ENCODE assay signal across 9 cellular contexts in genomic region chr18:43277164-43277600, GRCh38. TPM values are rescaled to one million over a fixed set of nuclear protein-coding genes. Genes with fewer than 3 reads are reported as not detected.
DNase-seq lines count a peak whose midpoint lies in the region; ATAC-seq, FAIRE-seq and TF ChIP-seq lines count a peak whose summit lies in the region.
"Had no signal": no experiment of that assay in that cellular context is flagged by ENCODE, and none has a peak within 500 bp of the region (broad histone marks: within the 10 kb centered on the region; RNA-seq: fewer than 3 reads in every experiment).

A gene with protein sequence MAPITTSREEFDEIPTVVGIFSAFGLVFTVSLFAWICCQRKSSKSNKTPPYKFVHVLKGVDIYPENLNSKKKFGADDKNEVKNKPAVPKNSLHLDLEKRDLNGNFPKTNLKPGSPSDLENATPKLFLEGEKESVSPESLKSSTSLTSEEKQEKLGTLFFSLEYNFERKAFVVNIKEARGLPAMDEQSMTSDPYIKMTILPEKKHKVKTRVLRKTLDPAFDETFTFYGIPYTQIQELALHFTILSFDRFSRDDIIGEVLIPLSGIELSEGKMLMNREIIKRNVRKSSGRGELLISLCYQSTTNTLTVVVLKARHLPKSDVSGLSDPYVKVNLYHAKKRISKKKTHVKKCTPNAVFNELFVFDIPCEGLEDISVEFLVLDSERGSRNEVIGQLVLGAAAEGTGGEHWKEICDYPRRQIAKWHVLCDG (minus strand): TSS chr18:43277490. CDS start chr18:43277281, 209 bp downstream.

- H3K4me1 Mint-ChIP-seq in HFFc6 (ENCODE audit: low read depth): no peaks in the 10 kb centered on the region

- no peak within 1 kb of the TSS for H3K4me3 Mint-ChIP-seq in HFFc6

- no peaks in the 10 kb centered on the region for H3K27me3 ChIP-seq in neural cell (ENCODE audit: insufficient read depth, low read depth, low read length)

- H3K4me2 ChIP-seq in neural cell (ENCODE audit: low read length): peak within 1 kb of the TSS; percentile 42

- H3K9me3 Mint-ChIP-seq in HFFc6: no peaks in the 10 kb centered on the region; the same call in 1 of the 2 replicates

- H2AFZ ChIP-seq in neural cell (ENCODE audit: low read depth, low read length): peak within 1 kb of the TSS; percentile 6

- no peaks in the 10 kb centered on the region for H3K36me3 ChIP-seq in neural cell (ENCODE audit: insufficient read depth, low read length)

- ATAC-seq in HG03520 (IDR thresholded peaks at IDR 0.05; ENCODE audit: unreplicated experiment) (no peak), GM18498 (IDR thresholded peaks at IDR 0.05; ENCODE audit: unreplicated experiment) (no peak), HG02840 (IDR thresholded peaks at IDR 0.05; ENCODE audit: low FRiP score, unreplicated experiment) (no peak)

- TF ChIP-seq RAD21 in neural cell (conservative IDR thresholded peaks at IDR 0.05): peak; percentile 37

- H3K9ac ChIP-seq in neural cell (ENCODE audit: low read length): peak within 1 kb of the TSS; percentile 65

- no peaks in the 10 kb centered on the region for H4K20me1 ChIP-seq in neural cell (ENCODE audit: insufficient read depth)

- DNase-seq in HFFc6 (peak; percentile 5), NCI-H774 (lab: John Stamatoyannopoulos, UW) (peak; percentile 87), fibroblast of gingiva (ENCODE audit: low read depth) (peak; percentile 7), GM12891 (ENCODE audit: insufficient read length, low spot score) (no peak)

- H3K27ac Mint-ChIP-seq in HFFc6: no peak within 1 kb of the TSS

- no peaks in the 10 kb centered on the region for H3K36me3 Mint-ChIP-seq in HFFc6 (ENCODE audit: low read depth)

- peak within 1 kb of the TSS; percentile 65 for H3K4me3 ChIP-seq in neural cell (ENCODE audit: low read length)

- H3K9me2 ChIP-seq in neural cell (ENCODE audit: insufficient read depth, low read length): no peaks in the 10 kb centered on the region

- H3K9me3 ChIP-seq in neural cell (ENCODE audit: low read length): no peaks in the 10 kb centered on the region

- TF ChIP-seq CTCF in HFFc6 (IDR thresholded peaks at IDR 0.05) (no peak), neural cell (IDR thresholded peaks at IDR 0.05; ENCODE audit: poor library complexity, severe bottlenecking) (peak; percentile 15)

- H3F3A ChIP-seq in neural cell (ENCODE audit: insufficient read depth, low read length, poor library complexity, severe bottlenecking): no peaks in the 10 kb centered on the region

- no peak for TF ChIP-seq EP300 in neural cell (conservative IDR thresholded peaks at IDR 0.05; ENCODE audit: poor library complexity, severe bottlenecking)

- peaks cover 23% of the 10 kb centered on the region for H3K79me2 ChIP-seq in neural cell (replicated peaks; ENCODE audit: insufficient read depth, low read length)

- H3K27me3 Mint-ChIP-seq in HFFc6 (ENCODE audit: insufficient read depth): no peaks in the 10 kb centered on the region; the same call in 1 of the 2 replicates

- TF ChIP-seq POLR2A in GM12891 (IDR thresholded peaks at IDR 0.05; ENCODE audit: low read depth, low read length): no peak

- H3K27ac ChIP-seq in neural cell (ENCODE audit: low read length): peak within 1 kb of the TSS; percentile 62

- FAIRE-seq in GM12891 (lab: Jason Lieb, UNC): no peak

TF ChIP-seq in neural cell, 6 proteins besides CTCF, POLR2A, EP300 and RAD21:
- no peak for TF ChIP-seq EZH2 (IDR thresholded peaks at IDR 0.05; ENCODE audit: borderline replicate concordance, insufficient read depth, low read length, poor library complexity, severe bottlenecking)
- TF ChIP-seq SMC3 (conservative IDR thresholded peaks at IDR 0.05; ENCODE audit: poor library complexity): peak; percentile 38
- no peak for TF ChIP-seq TAF1 (IDR thresholded peaks at IDR 0.05; ENCODE audit: low read depth)
- no peak for TF ChIP-seq MXI1 (conservative IDR thresholded peaks at IDR 0.05; ENCODE audit: poor library complexity, severe bottlenecking)
- peak; percentile 92 for TF ChIP-seq REST (IDR thresholded peaks at IDR 0.05; ENCODE audit: borderline replicate concordance)
- peak; percentile 64 for TF ChIP-seq POLR2AphosphoS5 (IDR thresholded peaks at IDR 0.05)

TF ChIP-seq in GM12891, 5 proteins besides CTCF, POLR2A, EP300 and RAD21:
- no peak for TF ChIP-seq PAX5 (IDR thresholded peaks at IDR 0.05; ENCODE audit: insufficient read depth, low read length, severe bottlenecking)
- no peak for TF ChIP-seq SPI1 (IDR thresholded peaks at IDR 0.05; ENCODE audit: low read depth, low read length)
- TF ChIP-seq POLR2AphosphoS5 (IDR thresholded peaks at IDR 0.05; ENCODE audit: low read depth, low read length): no peak
- no peak for TF ChIP-seq POU2F2 (IDR thresholded peaks at IDR 0.05; ENCODE audit: low read depth, low read length)
- TF ChIP-seq TAF1 (IDR thresholded peaks at IDR 0.05; ENCODE audit: low read depth, low read length): no peak

RNA-seq across cellular contexts. Expression of the gene that starts here (rescaled TPM):
- total RNA-seq in HFFc6 (2021; fragmentation: NEBNext Ultra II Directional; extraction: Animal tissue kit (Norgen Biotek cat#: 25700)): not detected
- polyA plus RNA-seq in neural cell: 145 and 167 TPM in 2 replicates
- polyA minus RNA-seq in neural cell: 252 and 263 TPM in 2 replicates
- polyA plus RNA-seq in GM12891 (2012; ENCODE audit: low read depth, missing spikeins): 0.09 TPM
- total RNA-seq: lower leg skin had no signal

Comparison
In these comparisons a context has a peak if more than half of its experiments do, and no peak if none do; other contexts are left out.
1. Peak in DNase-seq in HFFc6; RNA of the gene not detected or under 1 TPM.